Comparison of ENCODE assay signal across 13 cellular contexts in genomic region chr17:70254735-70255460, GRCh38.
"Had no signal": no experiment of that assay in that cellular context is flagged by ENCODE, and none has a peak within 500 bp of the region (broad histone marks: within the 10 kb centered on the region; RNA-seq: fewer than 3 reads in every experiment).

No MANE protein-coding gene starts in this region.

- H3K27me3 ChIP-seq: body of pancreas, left lung had no signal

- ATAC-seq: body of pancreas; left lung; stimulated activated effector memory CD8-positive, alpha-beta T cell treated with anti-CD3 and anti-CD28 coated beads, Interleukin-12 subunit alpha, Interleukin-12 subunit beta, amount 100 ng/mL, for 72 hours; WTC11 had no signal

- H3K4me3 ChIP-seq: body of pancreas, left lung had no signal

- H3K27ac ChIP-seq: body of pancreas, epithelial cell of prostate, left lung had no signal

- H3K36me3 ChIP-seq: left lung had no signal

- H3K4me1 ChIP-seq: body of pancreas, left lung had no signal

- DNase-seq: activated CD4-positive, alpha-beta memory T cell treated with anti-CD3 and anti-CD28 coated beads, Interleukin-2, amount 10 ng/mL, durations not matched to agents 7 days and 5 days; activated CD4-positive, alpha-beta T cell treated with anti-CD3 and anti-CD28 coated beads for 4 hours; activated naive CD4-positive, alpha-beta T cell treated with anti-CD3 and anti-CD28 coated beads, Interleukin-2, amount 50 U/mL, for 16 hours; activated T-cell treated with anti-CD3 and anti-CD28 coated beads, Interleukin-2, amount 50 U/mL, for 24 hours; body of pancreas; effector memory CD4-positive, alpha-beta T cell; left lung; nucleus accumbens; posterior cingulate gyrus; retina had no signal

- H3K9me3 ChIP-seq: body of pancreas, left lung had no signal
